1 cellular context compared by ENCODE assay signal in the genomic region with DNA sequence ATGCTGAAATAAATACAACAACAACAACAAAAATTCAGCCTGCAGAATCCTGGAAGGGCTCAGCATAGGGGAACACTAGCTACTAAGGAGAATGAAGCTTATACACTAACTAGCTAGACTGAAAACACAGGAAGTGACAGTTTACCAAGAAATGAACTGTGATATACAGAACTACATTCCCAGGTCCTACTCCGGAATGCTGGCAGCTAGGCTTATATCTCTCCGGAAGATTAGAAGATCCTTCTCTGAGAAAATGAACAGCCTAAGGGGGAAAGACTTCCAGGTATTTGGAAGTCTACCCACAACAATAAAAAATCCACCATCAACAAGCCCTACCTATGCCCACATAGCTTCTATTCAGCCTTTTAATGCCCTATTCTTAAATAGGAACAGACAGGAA.
TF ChIP-seq lines count a peak whose summit lies in the region.

No MANE protein-coding gene starts in this region.

TF ChIP-seq in A549, 52 proteins besides CTCF, POLR2A, EP300 and RAD21 (continued from another document):
- TF ChIP-seq POLR2AphosphoS2 (conservative IDR thresholded peaks at IDR 0.05; ENCODE audit: low read length), result no peak
- no peak for TF ChIP-seq HOXA7 (CRISPR knock-in tag; IDR thresholded peaks at IDR 0.05)
- no peak for TF ChIP-seq JUNB (IDR thresholded peaks at IDR 0.05)
- TF ChIP-seq HEYL (CRISPR knock-in tag; IDR thresholded peaks at IDR 0.05), result no peak
- TF ChIP-seq, protein P1, sequence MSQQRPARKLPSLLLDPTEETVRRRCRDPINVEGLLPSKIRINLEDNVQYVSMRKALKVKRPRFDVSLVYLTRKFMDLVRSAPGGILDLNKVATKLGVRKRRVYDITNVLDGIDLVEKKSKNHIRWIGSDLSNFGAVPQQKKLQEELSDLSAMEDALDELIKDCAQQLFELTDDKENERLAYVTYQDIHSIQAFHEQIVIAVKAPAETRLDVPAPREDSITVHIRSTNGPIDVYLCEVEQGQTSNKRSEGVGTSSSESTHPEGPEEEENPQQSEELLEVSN (IDR thresholded peaks at IDR 0.05; ENCODE audit: borderline replicate concordance, low read depth), result no peak
